ENCODE assay signal across 8 cellular contexts in the genomic region with DNA sequence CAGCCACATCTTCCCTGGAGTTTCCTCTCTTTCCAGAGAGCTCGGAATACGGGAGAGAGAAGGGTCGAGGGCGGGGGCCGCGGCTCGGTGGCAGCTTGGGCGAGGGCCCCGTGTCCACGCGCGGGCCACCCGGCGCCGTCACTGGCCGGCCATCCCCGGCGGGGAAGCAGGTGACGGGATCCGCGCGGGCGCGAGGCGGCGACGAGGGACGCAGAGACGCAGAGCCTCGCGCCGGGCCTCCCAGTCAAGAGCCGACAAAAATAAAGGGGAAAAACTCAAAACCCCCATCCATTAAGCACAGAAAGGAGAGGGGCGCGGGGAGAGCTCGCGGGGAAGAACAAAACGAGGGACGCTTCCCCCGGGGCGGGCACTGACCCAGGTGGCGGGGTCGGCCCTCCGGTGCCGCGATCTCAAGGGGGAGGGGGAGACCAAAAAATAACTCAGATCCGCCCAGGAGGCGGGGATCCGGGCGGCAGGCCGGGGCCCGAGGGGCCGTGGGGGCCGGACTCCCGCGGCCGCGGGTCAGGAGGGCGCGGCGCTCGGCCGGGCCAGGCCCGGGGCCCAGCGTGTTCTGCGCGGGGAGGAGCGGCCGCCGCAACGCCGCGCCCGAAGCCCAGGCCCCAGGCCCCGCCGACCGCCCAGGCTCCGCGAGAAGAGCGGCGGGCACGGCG. TPM values are rescaled to one million over a fixed set of nuclear protein-coding genes. Genes with fewer than 3 reads are reported as not detected.
DNase-seq lines count a peak whose midpoint lies in the region; ATAC-seq and TF ChIP-seq lines count a peak whose summit lies in the region.

No MANE protein-coding gene starts in this region.

- H3K36me3 Mint-ChIP-seq in Calu3 (ENCODE audit: insufficient read depth, unreplicated experiment) (peaks cover 40% of the 10 kb centered on the region), brain (peaks cover 24% of the 10 kb centered on the region)

- intact Hi-C loops in Calu3 (cut with micrococcal nuclease; ENCODE audit: unreplicated experiment), result no loop called here

- TF ChIP-seq CTCF in Calu3 (IDR thresholded peaks at IDR 0.05; ENCODE audit: unreplicated experiment), result no peak
- no peak for TF ChIP-seq CTCF in HL-60 (IDR thresholded peaks at IDR 0.05; ENCODE audit: insufficient read depth, low read length)
- no peak for TF ChIP-seq CTCF in brain (conservative IDR thresholded peaks at IDR 0.05)

- H3K9me3 Mint-ChIP-seq in Calu3 (ENCODE audit: low read depth, unreplicated experiment) (no peaks in the 10 kb centered on the region), brain (peaks cover 0 to 3% (median 0%) of the 10 kb centered on the region in 5 experiments)

- peak; percentile 58 for DNase-seq in Calu3
- DNase-seq in HL-60 (ENCODE audit: low read depth in 1 of 2, low spot score in 1 of 2), result peak in 1 of 2 experiments; percentile 48
- peak; percentile 16 for DNase-seq in T-helper 9 cell
- DNase-seq in islet precursor cell, result peak; percentile 60
- peak; percentile 40 for DNase-seq in stimulated activated CD4-positive, alpha-beta T cell treated with anti-CD3 and anti-CD28 coated beads, Interleukin-12 subunit alpha, Interleukin-12 subunit beta, amount 100 ng/mL, for 4 hours
- no peak for DNase-seq in NCI-H526 treated with DMSO at 0.1 percent for 48 hours (lab: John Stamatoyannopoulos, UW)

- H3K4me3 Mint-ChIP-seq in Calu3 (ENCODE audit: low read depth, unreplicated experiment), result peak overlapping the region; percentile 92
- peak overlapping the region; percentile 91 to 98 (median 93) for H3K4me3 Mint-ChIP-seq in brain

- CTCF ChIA-PET in Calu3 (lab: Charles Lee), result interaction anchor here (0.5 to 1.7 kb wide), 4 partner anchors 25 to 125 kb away, joined by 3 to 4 read pairs (median 3); no protein-coding TSS in a partner anchor

- H3K27me3 Mint-ChIP-seq in Calu3 (ENCODE audit: unreplicated experiment), result no peaks in the 10 kb centered on the region
- H3K27me3 Mint-ChIP-seq in brain, result peaks cover 9% of the 10 kb centered on the region

- H3K4me3 ChIP-seq in HL-60 (replicated peaks; ENCODE audit: insufficient read depth, low read length), result peak overlapping the region; percentile 74

- H3K27ac Mint-ChIP-seq in Calu3 (ENCODE audit: unreplicated experiment), result peak overlapping the region; percentile 95
- peak overlapping the region; percentile 93 to 98 (median 95) for H3K27ac Mint-ChIP-seq in brain

- H3K4me1 Mint-ChIP-seq in Calu3 (ENCODE audit: low read depth, unreplicated experiment) (peaks cover 2% of the 10 kb centered on the region), brain (peaks cover 46% of the 10 kb centered on the region)

- no peaks in the 10 kb centered on the region for H3K27me3 ChIP-seq in HL-60 (ENCODE audit: insufficient read depth, poor library complexity, severe bottlenecking)

- BruUV-seq in Calu3 (replicated peaks; lab: Mats Ljungman, UMichigan), result no TSS peak

- ATAC-seq in GM21367 (IDR thresholded peaks at IDR 0.05; ENCODE audit: unreplicated experiment), result peak; percentile 28

- H3K27ac ChIP-seq in HL-60 (replicated peaks), result peak overlapping the region; percentile 90

RNA-seq across cellular contexts. Expression of a gene that starts 0.7 kb away (rescaled TPM):
- 33.3 and 34.1 TPM in 2 replicates for total RNA-seq in Calu3 (2022)
- 16.1 TPM for polyA plus RNA-seq in brain (ENCODE audit: insufficient read depth, low read depth, low replicate concordance)

RNA-seq across cellular contexts. Expression of a gene that starts 59.8 kb away (rescaled TPM):
- total RNA-seq in Calu3 (2022), result 126 and 127 TPM in 2 replicates
- 111 TPM for polyA plus RNA-seq in brain (ENCODE audit: insufficient read depth, low read depth, low replicate concordance)
